8 cellular contexts compared by ENCODE assay signal in the genomic region with DNA sequence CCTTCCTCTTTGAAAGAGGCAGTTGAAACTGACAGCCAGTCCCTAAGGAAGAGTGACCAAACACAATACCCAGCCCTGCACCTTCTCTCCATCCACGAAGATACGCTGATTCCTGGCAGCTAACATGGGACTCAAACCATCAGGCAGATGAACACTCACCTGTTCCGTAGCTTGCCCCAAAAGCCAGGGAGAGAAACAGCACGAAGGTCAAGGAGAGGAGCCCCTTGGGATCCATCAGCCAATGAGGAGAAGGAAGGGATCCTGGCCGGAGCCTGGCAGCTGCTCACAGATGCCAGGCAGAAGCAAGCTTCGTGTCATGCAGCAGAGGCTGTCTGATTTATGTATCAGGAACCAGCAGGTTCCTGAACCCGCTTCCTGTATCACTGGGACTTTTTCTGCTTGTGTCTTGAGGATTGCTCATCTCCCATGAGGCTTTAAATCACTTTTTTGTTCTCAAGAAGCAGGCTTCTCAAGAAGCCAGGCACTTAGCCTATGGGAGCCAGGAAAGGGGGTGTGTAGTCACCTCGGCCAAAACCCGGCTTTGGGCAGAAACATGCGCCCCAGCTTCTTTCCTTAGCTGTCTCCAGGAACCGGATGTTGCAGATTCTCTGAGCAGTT. TPM values are rescaled to one million over a fixed set of nuclear protein-coding genes. Genes with fewer than 3 reads are reported as not detected.
DNase-seq lines count a peak whose midpoint lies in the region; ATAC-seq, FAIRE-seq and TF ChIP-seq lines count a peak whose summit lies in the region.

A gene with protein sequence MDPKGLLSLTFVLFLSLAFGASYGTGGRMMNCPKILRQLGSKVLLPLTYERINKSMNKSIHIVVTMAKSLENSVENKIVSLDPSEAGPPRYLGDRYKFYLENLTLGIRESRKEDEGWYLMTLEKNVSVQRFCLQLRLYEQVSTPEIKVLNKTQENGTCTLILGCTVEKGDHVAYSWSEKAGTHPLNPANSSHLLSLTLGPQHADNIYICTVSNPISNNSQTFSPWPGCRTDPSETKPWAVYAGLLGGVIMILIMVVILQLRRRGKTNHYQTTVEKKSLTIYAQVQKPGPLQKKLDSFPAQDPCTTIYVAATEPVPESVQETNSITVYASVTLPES (minus strand): TSS at position 334 of the 618 bp plus-strand sequence. CDS start 99 bp downstream, at position 235.

- H4K20me1 ChIP-seq in Karpas-422 (ENCODE audit: insufficient read depth, low read depth, low read length) (no peaks in the 10 kb centered on the region), GM12878 (ENCODE audit: control insufficient read depth, insufficient read depth) (no peaks in the 10 kb centered on the region)

- H3K9me3 ChIP-seq in CD8-positive, alpha-beta memory T cell (ENCODE audit: low read length) = no peaks in the 10 kb centered on the region
- H3K9me3 ChIP-seq in Karpas-422 (ENCODE audit: low read length) = no peaks in the 10 kb centered on the region
- no peaks in the 10 kb centered on the region; the same call in 2 of the 3 replicates for H3K9me3 ChIP-seq in GM12878 (replicated peaks; ENCODE audit: control insufficient read depth, insufficient read depth, low read length)
- no peaks in the 10 kb centered on the region for H3K9me3 ChIP-seq in suprapubic skin

- H3K27ac Mint-ChIP-seq in CD8-positive, alpha-beta memory T cell = peak within 1 kb of the TSS; percentile 87 to 99 (median 97)

- peak within 1 kb of the TSS; percentile 94 to 100 (median 99) for H3K4me3 Mint-ChIP-seq in CD8-positive, alpha-beta memory T cell

- no peaks in the 10 kb centered on the region for H3K27me3 Mint-ChIP-seq in CD8-positive, alpha-beta memory T cell

- ATAC-seq in GM19463 (IDR thresholded peaks at IDR 0.05; ENCODE audit: unreplicated experiment) (peak; percentile 64), GM12878 (peak; percentile 63)

- no peaks in the 10 kb centered on the region for H3K27me3 ChIP-seq in CD8-positive, alpha-beta memory T cell (ENCODE audit: insufficient read depth, low read length, poor library complexity, severe bottlenecking)
- H3K27me3 ChIP-seq in Karpas-422 (ENCODE audit: low read length) = no peaks in the 10 kb centered on the region
- H3K27me3 ChIP-seq in GM12878 (replicated peaks in 1 of 2; ENCODE audit: control insufficient read depth in 2 of 2, insufficient read depth in 2 of 2, low read length in 1 of 2) = no peaks in the 10 kb centered on the region
- H3K27me3 ChIP-seq in suprapubic skin = no peaks in the 10 kb centered on the region

- TF ChIP-seq POLR2A in GM12878 (IDR thresholded peaks at IDR 0.05; ENCODE audit: low read depth, low read length) (peak; percentile 82), suprapubic skin (IDR thresholded peaks at IDR 0.05) (no peak)

- peaks cover 67 to 86% (median 75%) of the 10 kb centered on the region in 3 donors for H3K4me1 Mint-ChIP-seq in CD8-positive, alpha-beta memory T cell

- SMC1A ChIA-PET in GM12878 (lab: Charles Lee; ENCODE audit: uncharacterized antibody, unreplicated experiment) = interaction anchor here (0.6 to 12.3 kb wide), 20 partner anchors 7 to 218 kb away, joined by 3 to 259 read pairs (median 3); a partner anchor contains a TSS

- peak within 1 kb of the TSS; percentile 68 for H3K27ac ChIP-seq in CD8-positive, alpha-beta memory T cell (ENCODE audit: low read depth, low read length)
- H3K27ac ChIP-seq in Karpas-422 (ENCODE audit: low read length) (no peak within 1 kb of the TSS), GM12878 (ENCODE audit: control insufficient read depth, insufficient read depth) (peak within 1 kb of the TSS; percentile 95), suprapubic skin (no peak within 1 kb of the TSS)

- peak; percentile 5 to 19; a peak in 1 of 4 replicates for TF ChIP-seq EP300 in GM12878 (IDR thresholded peaks at IDR 0.05; ENCODE audit: borderline replicate concordance in 1 of 2, control insufficient read depth in 1 of 2, low read depth in 2 of 2, low read length in 2 of 2)
- TF ChIP-seq EP300 in suprapubic skin (IDR thresholded peaks at IDR 0.05) = no peak

- intact Hi-C loops in GM12878 (cut with micrococcal nuclease; ENCODE audit: unreplicated experiment) = loop anchor here (1.0 to 5.0 kb wide), 4 partner anchors 17 to 60 kb away; no protein-coding TSS in a partner anchor

- H3K9ac ChIP-seq in Karpas-422 (ENCODE audit: low read length) (peak within 1 kb of the TSS; percentile 41), GM12878 (ENCODE audit: control insufficient read depth, insufficient read depth, low read length) (peak within 1 kb of the TSS; percentile 99)

- H2AFZ ChIP-seq in Karpas-422 (ENCODE audit: low read length) (peak within 1 kb of the TSS; percentile 90), GM12878 (ENCODE audit: control insufficient read depth, low read depth, low read length) (peak within 1 kb of the TSS; percentile 47)

- no peaks in the 10 kb centered on the region for H3K9me3 Mint-ChIP-seq in CD8-positive, alpha-beta memory T cell

- WGBS in GM12878 (ENCODE audit: insufficient coverage, insufficient replicate concordance, low lambda C conversion rate, missing lambda C conversion rate) = 0% methylated on average over 11 of the region's 11 CpGs
- 49% methylated on average over 11 of the region's 11 CpGs for WGBS in suprapubic skin

- H3K36me3 ChIP-seq in CD8-positive, alpha-beta memory T cell (ENCODE audit: insufficient read depth, low read length) = no peaks in the 10 kb centered on the region
- H3K36me3 ChIP-seq in Karpas-422 (ENCODE audit: insufficient read depth, low read length) (no peaks in the 10 kb centered on the region), GM12878 (ENCODE audit: control insufficient read depth in 2 of 2, insufficient read depth in 2 of 2, low read length in 1 of 2) (peaks cover 0 to 15% of the 10 kb centered on the region in 2 experiments; a peak in 2 of 4 replicates), suprapubic skin (no peaks in the 10 kb centered on the region)

- TF ChIP-seq RAD21 in GM12878 (IDR thresholded peaks at IDR 0.05; ENCODE audit: insufficient read depth, low read depth, low read length) = no peak

- FAIRE-seq in GM12878 (lab: Jason Lieb, UNC) = no peak

- in situ Hi-C loops in GM12878 (cut with MboI) = no loop called here

- DNase-seq in CD8-positive, alpha-beta memory T cell = peak in 4 of 5 donors; percentile 19 to 58 (median 50)
- peak; percentile 65 for DNase-seq in Karpas-422
- DNase-seq in GM12878 (ENCODE audit: low read depth, low spot score) = peak; percentile 95
- DNase-seq in suprapubic skin (ENCODE audit: low spot score in 2 of 2) = no peak
- DNase-seq in NCI-H345 (lab: John Stamatoyannopoulos, UW) = no peak
- DNase-seq in NCI-H2171 (lab: John Stamatoyannopoulos, UW) = no peak
- no peak for DNase-seq in EL

- TF ChIP-seq CTCF in GM12878 (IDR thresholded peaks at IDR 0.05 in 2 of 3, conservative IDR thresholded peaks at IDR 0.05 in 1 of 3; ENCODE audit: control insufficient read depth in 2 of 3, extremely low read depth in 1 of 3, insufficient read depth in 1 of 3, low read depth in 3 of 3, low read length in 3 of 3) = no peak
- no peak for TF ChIP-seq CTCF in suprapubic skin (IDR thresholded peaks at IDR 0.05)

- RAD21 ChIA-PET in GM12878 (lab: Charles Lee; ENCODE audit: unreplicated experiment) = interaction anchor here (0.5 to 10.9 kb wide), 27 partner anchors 9 to 404 kb away, joined by 3 to 194 read pairs (median 5); a partner anchor contains a TSS

- peak within 1 kb of the TSS; percentile 86 for H3K4me3 ChIP-seq in CD8-positive, alpha-beta memory T cell (ENCODE audit: low read length)
- H3K4me3 ChIP-seq in Karpas-422 (ENCODE audit: low read length) (peak within 1 kb of the TSS; percentile 35), GM12878 (peak within 1 kb of the TSS; percentile 95), suprapubic skin (peak within 1 kb of the TSS; percentile 2)

- H3K4me2 ChIP-seq in Karpas-422 (ENCODE audit: low read depth, low read length, poor library complexity, severe bottlenecking) (peak within 1 kb of the TSS; percentile 57), GM12878 (ENCODE audit: control insufficient read depth, insufficient read depth) (peak within 1 kb of the TSS; percentile 96)

- no TSS peak for BruUV-seq in GM12878 (replicated peaks; lab: Mats Ljungman, UMichigan)

- H3K79me2 ChIP-seq in Karpas-422 (ENCODE audit: low read length) (no peaks in the 10 kb centered on the region), GM12878 (ENCODE audit: control insufficient read depth, insufficient read depth, low read length) (peaks cover 100% of the 10 kb centered on the region)

- POLR2A ChIA-PET in CD8-positive, alpha-beta memory T cell (lab: Charles Lee) = interaction anchor here (0.6 to 1.4 kb wide), 4 partner anchors 12 to 203 kb away, joined by 3 to 5 read pairs (median 4); no protein-coding TSS in a partner anchor
- POLR2A ChIA-PET in GM12878 (lab: Charles Lee) = interaction anchor here (0.6 to 7.6 kb wide), 25 partner anchors 9 to 758 kb away, joined by 3 to 68 read pairs (median 6); a partner anchor contains a TSS

- no peaks in the 10 kb centered on the region for H3K9me2 ChIP-seq in Karpas-422 (replicated peaks; ENCODE audit: insufficient read depth, low read length)

- H3K4me1 ChIP-seq in CD8-positive, alpha-beta memory T cell (ENCODE audit: insufficient read depth, low read length) = peaks cover 59% of the 10 kb centered on the region
- peaks cover 27% of the 10 kb centered on the region for H3K4me1 ChIP-seq in Karpas-422 (ENCODE audit: low read length)
- H3K4me1 ChIP-seq in GM12878 (ENCODE audit: control insufficient read depth, insufficient read depth, low read length) = peaks cover 19% of the 10 kb centered on the region
- peaks cover 4% of the 10 kb centered on the region for H3K4me1 ChIP-seq in suprapubic skin

- H3K36me3 Mint-ChIP-seq in CD8-positive, alpha-beta memory T cell = peaks cover 12 to 30% (median 22%) of the 10 kb centered on the region in 3 donors

- CTCF ChIA-PET in CD8-positive, alpha-beta memory T cell (lab: Charles Lee) = interaction anchor here (0.7 to 3.3 kb wide), 12 partner anchors 16 to 60 kb away, joined by 3 to 15 read pairs (median 5); no protein-coding TSS in a partner anchor
- CTCF ChIA-PET in GM12878 (lab: Yijun Ruan, JAX) = interaction anchor here (0.7 to 3.7 kb wide), 16 partner anchors 14 to 424 kb away, joined by 3 to 50 read pairs (median 4); a partner anchor contains a TSS

RNA-seq across cellular contexts. Expression of the gene that starts here (rescaled TPM):
- total RNA-seq in CD8-positive, alpha-beta memory T cell = 10 to 100 TPM; 74.0 to 75.0 TPM
- 48.5 TPM for polyA plus RNA-seq in CD8-positive, alpha-beta memory T cell
- 0.30 and 1.1 TPM in 2 replicates for total RNA-seq in Karpas-422 (2014; rRNA removed; shearing (Covaris generic); ENCODE audit: low replicate concordance)
- 1,111 and 1,167 TPM in 2 replicates for total RNA-seq in GM12878 (2013; cell fraction: nucleolus; rRNA removed)
- 121 and 136 TPM in 2 replicates for total RNA-seq in GM12878 (2014; rRNA removed)
- 134 and 145 TPM in 2 replicates for total RNA-seq in GM12878 (2014; rRNA removed; fragmentation: Illumina TruSeq; extraction: Trizol)
- total RNA-seq in GM12878 (2021) = 125 and 140 TPM in 2 replicates
- polyA plus RNA-seq in GM12878 (2011; ENCODE audit: low read depth) = 41.2 TPM
- 260 and 289 TPM in 2 replicates for polyA plus RNA-seq in GM12878 (2011; rRNA removed)
- polyA plus RNA-seq in GM12878 (2011; cell fraction: cytosol; rRNA removed) = 194 and 205 TPM in 2 replicates
- polyA plus RNA-seq in GM12878 (2011; cell fraction: nucleus; rRNA removed) = 385 and 567 TPM in 2 replicates
- polyA plus RNA-seq in GM12878 (2012) = 73.7 and 121 TPM in 2 replicates
- 134 and 155 TPM in 2 replicates for polyA plus RNA-seq in GM12878 (2014; fragmentation: Illumina TruSeq; extraction: Trizol)
- polyA plus RNA-seq in GM12878 (2014; fragmentation: Nextera tagmentation; extraction: Ambion mirVana) = 100 to 1,000 TPM; 128 to 145 TPM
- polyA plus RNA-seq in GM12878 (2014; rRNA removed) = 154 and 204 TPM in 2 replicates
- polyA plus RNA-seq in GM12878 (2016; fragmentation: Nextera tagmentation; extraction: Ambion mirVana) = 10 to 100 TPM; 87.3 to 89.7 TPM
- polyA minus RNA-seq in GM12878 (2011; rRNA and poly(A)+ RNA removed) = 378 and 409 TPM in 2 replicates
- polyA minus RNA-seq in GM12878 (2011; cell fraction: cytosol; rRNA and poly(A)+ RNA removed) = 105 and 108 TPM in 2 replicates
- polyA minus RNA-seq in GM12878 (2011; cell fraction: nucleus; rRNA and poly(A)+ RNA removed) = 309 and 389 TPM in 2 replicates
- not detected for total RNA-seq in suprapubic skin

Comparison
In these comparisons a context has a peak if more than half of its experiments do, and no peak if none do; other contexts are left out.
1. RNA of the gene that starts here (total RNA-seq): 121 to 1,167 TPM in GM12878 and 74.0 to 75.0 TPM in CD8-positive, alpha-beta memory T cell; 0.30 to 1.1 TPM in Karpas-422 and not detected in suprapubic skin; every median in the first group is over 10 times any median in the second.
2. DNase-seq: peak in CD8-positive, alpha-beta memory T cell (4 of 5), Karpas-422 (single experiment) and GM12878 (single experiment); none in suprapubic skin (0 of 2), NCI-H345 (single experiment), NCI-H2171 (single experiment) and EL (single experiment).
3. H3K27ac ChIP-seq: peak in CD8-positive, alpha-beta memory T cell (single experiment) and GM12878 (single experiment); none in Karpas-422 (single experiment) and suprapubic skin (single experiment).
4. H3K4me3 ChIP-seq: peak in every context shown above with its lines; median percentile 95 in GM12878; 86 in CD8-positive, alpha-beta memory T cell; 35 in Karpas-422; 2 in suprapubic skin.